ENCODE assay signal across 12 cellular contexts in the genomic region with DNA sequence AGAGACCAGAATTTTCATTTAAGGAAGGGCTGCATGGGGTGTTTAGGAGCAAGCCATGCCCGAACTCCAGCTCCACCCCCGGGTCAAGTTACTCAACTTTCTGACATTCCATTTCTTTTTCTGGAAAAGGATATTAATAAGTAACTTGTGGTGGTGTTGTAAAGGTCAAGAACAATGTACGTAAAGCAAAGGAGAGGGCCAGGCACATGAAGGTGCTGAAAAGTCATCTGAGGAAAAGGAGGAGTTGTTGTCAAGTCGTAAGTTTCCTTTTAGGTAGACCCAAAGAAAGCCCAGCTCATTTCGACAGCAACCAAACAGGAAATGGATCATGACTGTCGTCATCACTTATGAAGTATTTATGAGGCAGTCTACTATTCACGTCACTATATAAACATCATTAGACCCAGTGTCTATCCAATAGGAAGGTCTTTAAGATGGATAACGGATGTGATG.
DNase-seq lines count a peak whose midpoint lies in the region; FAIRE-seq and TF ChIP-seq lines count a peak whose summit lies in the region.
"Had no signal": no experiment of that assay in that cellular context is flagged by ENCODE, and none has a peak within 500 bp of the region (broad histone marks: within the 10 kb centered on the region; RNA-seq: fewer than 3 reads in every experiment).

No MANE protein-coding gene starts in this region.

- no peak for TF ChIP-seq EP300 in transverse colon (IDR thresholded peaks at IDR 0.05; ENCODE audit: low read depth)

- BruUV-seq in Calu3 (replicated peaks; lab: Mats Ljungman, UMichigan), result no TSS peak

- 25 to 38% methylated on average over 7 to 8 of the region's 8 CpGs for WGBS in transverse colon (ENCODE audit: low coverage in 1 of 2), 2 donors

- H3K9me3 Mint-ChIP-seq in Calu3 (ENCODE audit: low read depth, unreplicated experiment) (no peaks in the 10 kb centered on the region), neural crest cell (no peaks in the 10 kb centered on the region)

- no peak for FAIRE-seq in frontal cortex (lab: Jason Lieb, UNC)

- TF ChIP-seq CTCF in Calu3 (IDR thresholded peaks at IDR 0.05; ENCODE audit: unreplicated experiment) (no peak), fibroblast of pulmonary artery (IDR thresholded peaks at IDR 0.05; ENCODE audit: low read length, missing control alignments) (no peak), neural crest cell (conservative IDR thresholded peaks at IDR 0.05) (no peak), transverse colon (IDR thresholded peaks at IDR 0.05) (no peak)

- H3K4me1 Mint-ChIP-seq in Calu3 (ENCODE audit: low read depth, unreplicated experiment) (peaks cover 16% of the 10 kb centered on the region), neural crest cell (no peaks in the 10 kb centered on the region)
- H3K4me1 Mint-ChIP-seq: CD4-positive, alpha-beta memory T cell had no signal

- no peak overlapping the region for H3K4me3 ChIP-seq in fibroblast of pulmonary artery (replicated peaks; ENCODE audit: low read depth, low read length)
- no peak overlapping the region for H3K4me3 ChIP-seq in transverse colon

- peaks cover 0 to 6% (median 2%) of the 10 kb centered on the region in 4 donors for H3K4me1 ChIP-seq in transverse colon

- in situ Hi-C loops in transverse colon (cut with MboI; ENCODE audit: low pct_ligation_motif_present in 1 of 4, low pct_unique_long_range_greater_than_20kb in 1 of 4, low sequenced_read_pairs in 3 of 4), result no loop called here

- H3K27me3 Mint-ChIP-seq in Calu3 (ENCODE audit: unreplicated experiment) (no peaks in the 10 kb centered on the region), neural crest cell (ENCODE audit: low read depth) (no peaks in the 10 kb centered on the region)
- H3K27me3 Mint-ChIP-seq: CD4-positive, alpha-beta memory T cell had no signal

- intact Hi-C loops in Calu3 (cut with micrococcal nuclease; ENCODE audit: unreplicated experiment) (loop anchor here (2.0 kb wide), 1 partner anchor 32 kb away; no protein-coding TSS in a partner anchor), transverse colon (cut with DNase I; ENCODE audit: low total_unique reads) (no loop called here)

- H3K27ac Mint-ChIP-seq in Calu3 (ENCODE audit: unreplicated experiment) (peak overlapping the region; percentile 66), neural crest cell (ENCODE audit: unreplicated experiment) (peak overlapping the region; percentile 29)
- H3K27ac Mint-ChIP-seq: CD4-positive, alpha-beta memory T cell had no signal

- no peak for TF ChIP-seq POLR2A in transverse colon (IDR thresholded peaks at IDR 0.05)

- no peaks in the 10 kb centered on the region for H3K36me3 ChIP-seq in transverse colon

- peaks cover 5% of the 10 kb centered on the region for H3K36me3 Mint-ChIP-seq in Calu3 (ENCODE audit: insufficient read depth, unreplicated experiment)
- H3K36me3 Mint-ChIP-seq in neural crest cell (ENCODE audit: low read depth), result no peaks in the 10 kb centered on the region
- H3K36me3 Mint-ChIP-seq: CD4-positive, alpha-beta memory T cell had no signal

- CTCF ChIA-PET in Calu3 (lab: Charles Lee), result interaction anchor here (1.4 to 1.8 kb wide), 3 partner anchors 9 to 43 kb away, joined by 4 read pairs; no protein-coding TSS in a partner anchor

- H3K27me3 ChIP-seq in transverse colon, result no peaks in the 10 kb centered on the region

- H3K9me3 ChIP-seq in transverse colon, result no peaks in the 10 kb centered on the region

- H3K27ac ChIP-seq in transverse colon, result no peak overlapping the region

- H3K4me3 Mint-ChIP-seq in Calu3 (ENCODE audit: low read depth, unreplicated experiment), result peak overlapping the region; percentile 42
- H3K4me3 Mint-ChIP-seq in neural crest cell, result no peak overlapping the region
- H3K4me3 Mint-ChIP-seq: CD4-positive, alpha-beta memory T cell had no signal

- peak; percentile 61 for DNase-seq in Calu3
- peak; percentile 62 for DNase-seq in LoVo (ENCODE audit: low spot score)
- DNase-seq in fibroblast of pulmonary artery (ENCODE audit: low read depth), result peak; percentile 80
- DNase-seq in neural crest cell (ENCODE audit: low read depth, low spot score), result no peak
- no peak for DNase-seq in frontal cortex (ENCODE audit: low spot score in 2 of 2)
- no peak for DNase-seq in DMS 273 (lab: John Stamatoyannopoulos, UW; ENCODE audit: unreplicated experiment)
- no peak for DNase-seq in T1000 (lab: John Stamatoyannopoulos, UW)
- no peak for DNase-seq in transverse colon
- DNase-seq: CD4-positive, alpha-beta memory T cell; midbrain; NCI-H2081 treated with DMSO at 0.1 percent for 48 hours; stimulated activated CD8-positive, alpha-beta memory T cell treated with anti-CD3 and anti-CD28 coated beads, Interleukin-4, amount 100 ng/mL, for 48 hours had no signal

Comparison
In these comparisons a context has a peak if more than half of its experiments do, and no peak if none do; other contexts are left out.
1. DNase-seq: peak in Calu3 (single experiment), LoVo (single experiment) and fibroblast of pulmonary artery (single experiment); none in neural crest cell (single experiment), frontal cortex (0 of 2), DMS 273 (single experiment), T1000 (single experiment) and transverse colon (single experiment).